ENCODE assay signal across 8 cellular contexts in genomic region chr2:61176755-61177726, GRCh38. TPM values are rescaled to one million over a fixed set of nuclear protein-coding genes. Genes with fewer than 3 reads are reported as not detected.
DNase-seq lines count a peak whose midpoint lies in the region; ATAC-seq and TF ChIP-seq lines count a peak whose summit lies in the region.

No MANE protein-coding gene starts in this region.

- TSS peak; percentile 86 for BruUV-seq in PC-3 (replicated peaks; lab: Mats Ljungman, UMichigan)

- peak overlapping the region; percentile 97 for H3K4me2 ChIP-seq in PC-3 (ENCODE audit: low read length)

- H3K36me3 ChIP-seq in PC-3 (ENCODE audit: low read depth, low read length) (peaks cover 4% of the 10 kb centered on the region; the same call in 1 of the 2 replicates), esophagus (ENCODE audit: control insufficient read depth in 2 of 2, insufficient read depth in 2 of 2, low read length in 1 of 2) (no peaks in the 10 kb centered on the region), muscle layer of colon (ENCODE audit: insufficient read depth, low read length) (peaks cover 11% of the 10 kb centered on the region)

- no peaks in the 10 kb centered on the region for H3K27me3 Mint-ChIP-seq in activated T-cell treated with anti-CD3 and anti-CD28 coated beads, Interleukin-2, amount 50 U/mL, for 24 hours

- H3K9me3 Mint-ChIP-seq in activated T-cell treated with anti-CD3 and anti-CD28 coated beads, Interleukin-2, amount 50 U/mL, for 24 hours = no peaks in the 10 kb centered on the region

- H4K20me1 ChIP-seq in PC-3 (ENCODE audit: low read length) = no peaks in the 10 kb centered on the region

- H3K27ac ChIP-seq in PC-3 (ENCODE audit: low read length) (peak overlapping the region; percentile 81), esophagus (ENCODE audit: low read depth in 2 of 2, low read length in 1 of 2) (peak overlapping the region; percentile 99), muscle layer of colon (ENCODE audit: low read depth, low read length) (peak overlapping the region; percentile 99)

- H3K4me1 Mint-ChIP-seq in activated T-cell treated with anti-CD3 and anti-CD28 coated beads, Interleukin-2, amount 50 U/mL, for 24 hours (ENCODE audit: low read depth) = peaks cover 48% of the 10 kb centered on the region

- peak overlapping the region; percentile 90 for H3K4me3 Mint-ChIP-seq in activated T-cell treated with anti-CD3 and anti-CD28 coated beads, Interleukin-2, amount 50 U/mL, for 24 hours

- H3K27me3 ChIP-seq in PC-3 (ENCODE audit: low read length) (no peaks in the 10 kb centered on the region), esophagus (ENCODE audit: control insufficient read depth in 1 of 2, insufficient read depth in 2 of 2, low read length in 2 of 2) (no peaks in the 10 kb centered on the region), muscle layer of colon (ENCODE audit: control insufficient read depth in 1 of 2, insufficient read depth in 2 of 2, low read length in 2 of 2) (no peaks in the 10 kb centered on the region)

- CTCF ChIA-PET in PC-3 (lab: Charles Lee) = interaction anchor here (0.7 kb wide), 1 partner anchor 469 kb away, joined by 3 read pairs; no protein-coding TSS in a partner anchor

- peaks cover 45% of the 10 kb centered on the region for H3K36me3 Mint-ChIP-seq in activated T-cell treated with anti-CD3 and anti-CD28 coated beads, Interleukin-2, amount 50 U/mL, for 24 hours (ENCODE audit: low read depth)

- H2AFZ ChIP-seq in PC-3 (ENCODE audit: low read length) = peak overlapping the region; percentile 91

- H3K4me1 ChIP-seq in PC-3 (ENCODE audit: insufficient read depth, low read length) = peaks cover 43% of the 10 kb centered on the region
- peaks cover 6 to 27% of the 10 kb centered on the region in 2 donors for H3K4me1 ChIP-seq in esophagus (ENCODE audit: control insufficient read depth in 2 of 2, insufficient read depth in 2 of 2, low read length in 1 of 2)
- peaks cover 45% of the 10 kb centered on the region for H3K4me1 ChIP-seq in muscle layer of colon (ENCODE audit: insufficient read depth, low read length)

- H3K9ac ChIP-seq in PC-3 (ENCODE audit: low read length) (peak overlapping the region; percentile 99), muscle layer of colon (ENCODE audit: low read length) (peak overlapping the region; percentile 89)

- in situ Hi-C loops in KBM-7 (cut with MboI; ENCODE audit: low pct_unique_long_range_greater_than_20kb, low sequenced_read_pairs) = no loop called here

- H3K9me3 ChIP-seq in PC-3 (ENCODE audit: low read length) = no peaks in the 10 kb centered on the region
- no peaks in the 10 kb centered on the region for H3K9me3 ChIP-seq in esophagus (ENCODE audit: control insufficient read depth in 2 of 2, insufficient read depth in 1 of 2, low read depth in 1 of 2, low read length in 1 of 2)
- H3K9me3 ChIP-seq in muscle layer of colon (ENCODE audit: low read length) = no peaks in the 10 kb centered on the region

- 0% methylated on average over 70 to 111 of the region's 111 CpGs for WGBS in esophagus, 2 donors

- H3K79me2 ChIP-seq in PC-3 (ENCODE audit: low read length) = peaks cover 47% of the 10 kb centered on the region

- intact Hi-C loops in PC-3 (cut with micrococcal nuclease) = loop anchor here (2.0 kb wide), 1 partner anchor 34 kb away; no protein-coding TSS in a partner anchor

- POLR2A ChIA-PET in PC-3 (lab: Charles Lee; ENCODE audit: unreplicated experiment) = interaction anchor here (0.5 to 1.0 kb wide), 3 partner anchors 17 to 99 kb away, joined by 3 to 6 read pairs (median 3); no protein-coding TSS in a partner anchor

- peak overlapping the region; percentile 96 for H3K27ac Mint-ChIP-seq in activated T-cell treated with anti-CD3 and anti-CD28 coated beads, Interleukin-2, amount 50 U/mL, for 24 hours

- DNase-seq in DMS79 treated with DMSO at 0.1 percent for 48 hours (lab: John Stamatoyannopoulos, UW) (peak; percentile 77), KBM-7 (peak; percentile 87), PC-3 (peak; percentile 95)
- DNase-seq in activated T-cell treated with anti-CD3 and anti-CD28 coated beads, Interleukin-2, amount 50 U/mL, for 24 hours = peak; percentile 96
- DNase-seq in stimulated activated CD8-positive, alpha-beta memory T cell treated with anti-CD3 and anti-CD28 coated beads, Interleukin-7, amount 100 ng/mL, for 1 hour (ENCODE audit: low read depth in 2 of 2) = peak; percentile 84 to 86

- TF ChIP-seq CTCF in PC-3 (conservative IDR thresholded peaks at IDR 0.05; ENCODE audit: low read depth, low read length) = 0 out of 2 replicates have a peak, but pooled peaks have one; percentile 8

- H3F3A ChIP-seq in PC-3 (ENCODE audit: low read length, unreplicated experiment) = no peaks in the 10 kb centered on the region

- no peaks in the 10 kb centered on the region for H3K9me2 ChIP-seq in PC-3 (replicated peaks; ENCODE audit: low read length)

- ATAC-seq in GM21723 (IDR thresholded peaks at IDR 0.05; ENCODE audit: unreplicated experiment) (peak; percentile 80), PC-3 (peak; percentile 82)

- H3K4me3 ChIP-seq in PC-3 (ENCODE audit: low read length) (peak overlapping the region; percentile 68), esophagus (ENCODE audit: low read depth in 1 of 2, low read length in 2 of 2) (peak overlapping the region; percentile 70 to 81), muscle layer of colon (ENCODE audit: low read depth in 1 of 2, low read length in 2 of 2) (peak overlapping the region; percentile 77 to 84)

RNA-seq across cellular contexts. Expression of gene C2orf74, which starts 15.1 kb away (rescaled TPM):
- total RNA-seq in PC-3 (2014; rRNA removed) = 12.2 and 16.8 TPM in 2 replicates
- 1 to 10 TPM; 5.3 to 7.2 TPM for polyA plus RNA-seq in esophagus

Comparison
In these comparisons a context has a peak if more than half of its experiments do, and no peak if none do; other contexts are left out.
1. Peak in every context shown above with its lines: DNase-seq, ATAC-seq, H3K4me3 ChIP-seq and H3K27ac ChIP-seq.